In genomic region chr16:17917316-17918019, GRCh38 we compare ENCODE assay signal across 1 cellular context.
A peak's percentile ranks its signal among the peaks of the same experiment; 100 is the strongest.
TF ChIP-seq lines count a peak whose summit lies in the region.

No MANE protein-coding gene starts in this region.

TF ChIP-seq in HepG2, 621 proteins besides CTCF, POLR2A, EP300 and RAD21 (continued from another document and continues in another):
- TF ChIP-seq, protein P1, sequence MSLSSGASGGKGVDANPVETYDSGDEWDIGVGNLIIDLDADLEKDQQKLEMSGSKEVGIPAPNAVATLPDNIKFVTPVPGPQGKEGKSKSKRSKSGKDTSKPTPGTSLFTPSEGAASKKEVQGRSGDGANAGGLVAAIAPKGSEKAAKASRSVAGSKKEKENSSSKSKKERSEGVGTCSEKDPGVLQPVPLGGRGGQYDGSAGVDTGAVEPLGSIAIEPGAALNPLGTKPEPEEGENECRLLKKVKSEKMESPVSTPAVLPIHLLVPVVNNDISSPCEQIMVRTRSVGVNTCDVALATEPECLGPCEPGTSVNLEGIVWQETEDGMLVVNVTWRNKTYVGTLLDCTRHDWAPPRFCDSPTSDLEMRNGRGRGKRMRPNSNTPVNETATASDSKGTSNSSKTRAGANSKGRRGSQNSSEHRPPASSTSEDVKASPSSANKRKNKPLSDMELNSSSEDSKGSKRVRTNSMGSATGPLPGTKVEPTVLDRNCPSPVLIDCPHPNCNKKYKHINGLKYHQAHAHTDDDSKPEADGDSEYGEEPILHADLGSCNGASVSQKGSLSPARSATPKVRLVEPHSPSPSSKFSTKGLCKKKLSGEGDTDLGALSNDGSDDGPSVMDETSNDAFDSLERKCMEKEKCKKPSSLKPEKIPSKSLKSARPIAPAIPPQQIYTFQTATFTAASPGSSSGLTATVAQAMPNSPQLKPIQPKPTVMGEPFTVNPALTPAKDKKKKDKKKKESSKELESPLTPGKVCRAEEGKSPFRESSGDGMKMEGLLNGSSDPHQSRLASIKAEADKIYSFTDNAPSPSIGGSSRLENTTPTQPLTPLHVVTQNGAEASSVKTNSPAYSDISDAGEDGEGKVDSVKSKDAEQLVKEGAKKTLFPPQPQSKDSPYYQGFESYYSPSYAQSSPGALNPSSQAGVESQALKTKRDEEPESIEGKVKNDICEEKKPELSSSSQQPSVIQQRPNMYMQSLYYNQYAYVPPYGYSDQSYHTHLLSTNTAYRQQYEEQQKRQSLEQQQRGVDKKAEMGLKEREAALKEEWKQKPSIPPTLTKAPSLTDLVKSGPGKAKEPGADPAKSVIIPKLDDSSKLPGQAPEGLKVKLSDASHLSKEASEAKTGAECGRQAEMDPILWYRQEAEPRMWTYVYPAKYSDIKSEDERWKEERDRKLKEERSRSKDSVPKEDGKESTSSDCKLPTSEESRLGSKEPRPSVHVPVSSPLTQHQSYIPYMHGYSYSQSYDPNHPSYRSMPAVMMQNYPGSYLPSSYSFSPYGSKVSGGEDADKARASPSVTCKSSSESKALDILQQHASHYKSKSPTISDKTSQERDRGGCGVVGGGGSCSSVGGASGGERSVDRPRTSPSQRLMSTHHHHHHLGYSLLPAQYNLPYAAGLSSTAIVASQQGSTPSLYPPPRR (CRISPR knock-in tag; IDR thresholded peaks at IDR 0.05; ENCODE audit: borderline replicate concordance), result no peak
- TF ChIP-seq, protein P2, sequence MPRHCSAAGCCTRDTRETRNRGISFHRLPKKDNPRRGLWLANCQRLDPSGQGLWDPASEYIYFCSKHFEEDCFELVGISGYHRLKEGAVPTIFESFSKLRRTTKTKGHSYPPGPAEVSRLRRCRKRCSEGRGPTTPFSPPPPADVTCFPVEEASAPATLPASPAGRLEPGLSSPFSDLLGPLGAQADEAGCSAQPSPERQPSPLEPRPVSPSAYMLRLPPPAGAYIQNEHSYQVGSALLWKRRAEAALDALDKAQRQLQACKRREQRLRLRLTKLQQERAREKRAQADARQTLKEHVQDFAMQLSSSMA (CRISPR knock-in tag; IDR thresholded peaks at IDR 0.05), result no peak
- TF ChIP-seq, protein P3, sequence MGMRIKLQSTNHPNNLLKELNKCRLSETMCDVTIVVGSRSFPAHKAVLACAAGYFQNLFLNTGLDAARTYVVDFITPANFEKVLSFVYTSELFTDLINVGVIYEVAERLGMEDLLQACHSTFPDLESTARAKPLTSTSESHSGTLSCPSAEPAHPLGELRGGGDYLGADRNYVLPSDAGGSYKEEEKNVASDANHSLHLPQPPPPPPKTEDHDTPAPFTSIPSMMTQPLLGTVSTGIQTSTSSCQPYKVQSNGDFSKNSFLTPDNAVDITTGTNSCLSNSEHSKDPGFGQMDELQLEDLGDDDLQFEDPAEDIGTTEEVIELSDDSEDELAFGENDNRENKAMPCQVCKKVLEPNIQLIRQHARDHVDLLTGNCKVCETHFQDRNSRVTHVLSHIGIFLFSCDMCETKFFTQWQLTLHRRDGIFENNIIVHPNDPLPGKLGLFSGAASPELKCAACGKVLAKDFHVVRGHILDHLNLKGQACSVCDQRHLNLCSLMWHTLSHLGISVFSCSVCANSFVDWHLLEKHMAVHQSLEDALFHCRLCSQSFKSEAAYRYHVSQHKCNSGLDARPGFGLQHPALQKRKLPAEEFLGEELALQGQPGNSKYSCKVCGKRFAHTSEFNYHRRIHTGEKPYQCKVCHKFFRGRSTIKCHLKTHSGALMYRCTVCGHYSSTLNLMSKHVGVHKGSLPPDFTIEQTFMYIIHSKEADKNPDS (CRISPR knock-in tag; IDR thresholded peaks at IDR 0.05), result no peak
- TF ChIP-seq ZNF101 (CRISPR knock-in tag; IDR thresholded peaks at IDR 0.05; ENCODE audit: borderline replicate concordance, low read depth), result no peak
- TF ChIP-seq ZBTB1 (CRISPR knock-in tag; IDR thresholded peaks at IDR 0.05; ENCODE audit: borderline replicate concordance), result no peak
- TF ChIP-seq ZNF207 (IDR thresholded peaks at IDR 0.05; ENCODE audit: borderline replicate concordance), result no peak
- TF ChIP-seq U2AF2 (IDR thresholded peaks at IDR 0.05; ENCODE audit: low read depth, low read length), result no peak
- no peak for TF ChIP-seq RBM22 (optimal IDR thresholded peaks at IDR 0.05; ENCODE audit: low read length)
- no peak for TF ChIP-seq NR1H2 (CRISPR knock-in tag; IDR thresholded peaks at IDR 0.05; ENCODE audit: borderline replicate concordance, low read depth)
- TF ChIP-seq ZNF546 (CRISPR knock-in tag; conservative IDR thresholded peaks at IDR 0.05), result no peak
- TF ChIP-seq IKZF4 (CRISPR knock-in tag; IDR thresholded peaks at IDR 0.05; ENCODE audit: borderline replicate concordance, low read depth, not compliant biosample characterization), result no peak
- no peak for TF ChIP-seq ZNF781 (CRISPR knock-in tag; IDR thresholded peaks at IDR 0.05; ENCODE audit: borderline replicate concordance, not compliant biosample characterization)
- no peak for TF ChIP-seq ZNF761 (CRISPR knock-in tag; conservative IDR thresholded peaks at IDR 0.05)
- TF ChIP-seq, protein P4, sequence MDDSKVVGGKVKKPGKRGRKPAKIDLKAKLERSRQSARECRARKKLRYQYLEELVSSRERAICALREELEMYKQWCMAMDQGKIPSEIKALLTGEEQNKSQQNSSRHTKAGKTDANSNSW (CRISPR knock-in tag; IDR thresholded peaks at IDR 0.05; ENCODE audit: borderline replicate concordance), result no peak
- TF ChIP-seq ZNF577 (CRISPR knock-in tag; IDR thresholded peaks at IDR 0.05; ENCODE audit: borderline replicate concordance, low read depth), result no peak
- TF ChIP-seq MBD4 (IDR thresholded peaks at IDR 0.05; ENCODE audit: borderline replicate concordance, low read length), result no peak
- TF ChIP-seq ZNF780A (CRISPR knock-in tag; IDR thresholded peaks at IDR 0.05), result no peak
- no peak for TF ChIP-seq KLF13 (CRISPR knock-in tag; IDR thresholded peaks at IDR 0.05)
- no peak for TF ChIP-seq SIX4 (CRISPR knock-in tag; IDR thresholded peaks at IDR 0.05)
- no peak for TF ChIP-seq ZNF75D (CRISPR knock-in tag; IDR thresholded peaks at IDR 0.05; ENCODE audit: borderline replicate concordance)
- no peak for TF ChIP-seq TERF1 (CRISPR knock-in tag; IDR thresholded peaks at IDR 0.05)
- TF ChIP-seq HOMEZ (CRISPR knock-in tag; IDR thresholded peaks at IDR 0.05; ENCODE audit: low read depth), result no peak
- no peak for TF ChIP-seq MEIS2 (CRISPR knock-in tag; IDR thresholded peaks at IDR 0.05)
- TF ChIP-seq ZNF772 (CRISPR knock-in tag; IDR thresholded peaks at IDR 0.05), result no peak
- TF ChIP-seq ZNF431 (CRISPR knock-in tag; IDR thresholded peaks at IDR 0.05; ENCODE audit: borderline replicate concordance, low read depth), result no peak
- TF ChIP-seq ZNF460 (CRISPR knock-in tag; IDR thresholded peaks at IDR 0.05; ENCODE audit: borderline replicate concordance), result no peak
- no peak for TF ChIP-seq CBFB (CRISPR knock-in tag; IDR thresholded peaks at IDR 0.05)
- TF ChIP-seq ZNF251 (CRISPR knock-in tag; IDR thresholded peaks at IDR 0.05), result no peak
- no peak for TF ChIP-seq NR0B2 (CRISPR knock-in tag; IDR thresholded peaks at IDR 0.05)
- no peak for TF ChIP-seq ZNF570 (CRISPR knock-in tag; IDR thresholded peaks at IDR 0.05; ENCODE audit: borderline replicate concordance)
- TF ChIP-seq GTF3A (CRISPR knock-in tag; conservative IDR thresholded peaks at IDR 0.05), result no peak
- no peak for TF ChIP-seq KDM5B (CRISPR knock-in tag; IDR thresholded peaks at IDR 0.05; ENCODE audit: borderline replicate concordance)
- no peak for TF ChIP-seq ZNF629 (CRISPR knock-in tag; conservative IDR thresholded peaks at IDR 0.05)
- TF ChIP-seq FOSL2 (CRISPR knock-in tag; IDR thresholded peaks at IDR 0.05), result peak; percentile 43; the same call in 1 of the 2 replicates
- TF ChIP-seq SOX5 (CRISPR knock-in tag; IDR thresholded peaks at IDR 0.05; ENCODE audit: borderline replicate concordance), result no peak
- TF ChIP-seq XBP1 (CRISPR knock-in tag; IDR thresholded peaks at IDR 0.05), result no peak
- no peak for TF ChIP-seq ZNF574 (CRISPR knock-in tag; IDR thresholded peaks at IDR 0.05)
- TF ChIP-seq RARA (CRISPR knock-in tag; IDR thresholded peaks at IDR 0.05), result 0 out of 2 replicates have a peak, but pooled peaks have one; percentile 33
- TF ChIP-seq MIXL1 (CRISPR knock-in tag; IDR thresholded peaks at IDR 0.05), result no peak
- no peak for TF ChIP-seq NBN (conservative IDR thresholded peaks at IDR 0.05)
- TF ChIP-seq HINFP (CRISPR knock-in tag; IDR thresholded peaks at IDR 0.05; ENCODE audit: low read depth), result no peak
- TF ChIP-seq ATF7 (IDR thresholded peaks at IDR 0.05), result peak; percentile 34
- no peak for TF ChIP-seq ATF7 (CRISPR knock-in tag; IDR thresholded peaks at IDR 0.05)
- no peak for TF ChIP-seq IRF1 (CRISPR knock-in tag; IDR thresholded peaks at IDR 0.05; ENCODE audit: low read depth)
- no peak for TF ChIP-seq MXI1 (IDR thresholded peaks at IDR 0.05; ENCODE audit: borderline replicate concordance, low read depth, low read length)
- TF ChIP-seq ZNF382 (CRISPR knock-in tag; IDR thresholded peaks at IDR 0.05; ENCODE audit: borderline replicate concordance), result no peak
- TF ChIP-seq PATZ1 (CRISPR knock-in tag; IDR thresholded peaks at IDR 0.05), result no peak
- TF ChIP-seq ZNF644 (CRISPR knock-in tag; IDR thresholded peaks at IDR 0.05; ENCODE audit: low read depth), result peak; percentile 58; the same call in 1 of the 2 replicates
- TF ChIP-seq ZNF256 (CRISPR knock-in tag; conservative IDR thresholded peaks at IDR 0.05), result no peak
- no peak for TF ChIP-seq NCOA2 (CRISPR knock-in tag; IDR thresholded peaks at IDR 0.05)
